In genomic region chr20:1526896-1527295, GRCh38 we compare ENCODE assay signal across 1 cellular context.
TF ChIP-seq lines count a peak whose summit lies in the region.

No MANE protein-coding gene starts in this region.

TF ChIP-seq in endothelial cell of umbilical vein, 7 proteins besides CTCF, POLR2A, EP300 and RAD21 (continued from another document):
- no peak for TF ChIP-seq EZH2 (IDR thresholded peaks at IDR 0.05; ENCODE audit: borderline replicate concordance, low read depth, low read length, severe bottlenecking)
- TF ChIP-seq MAX (IDR thresholded peaks at IDR 0.05; ENCODE audit: insufficient read depth, insufficient read length): no peak
